ENCODE assay signal across 1 cellular context in the genomic region with DNA sequence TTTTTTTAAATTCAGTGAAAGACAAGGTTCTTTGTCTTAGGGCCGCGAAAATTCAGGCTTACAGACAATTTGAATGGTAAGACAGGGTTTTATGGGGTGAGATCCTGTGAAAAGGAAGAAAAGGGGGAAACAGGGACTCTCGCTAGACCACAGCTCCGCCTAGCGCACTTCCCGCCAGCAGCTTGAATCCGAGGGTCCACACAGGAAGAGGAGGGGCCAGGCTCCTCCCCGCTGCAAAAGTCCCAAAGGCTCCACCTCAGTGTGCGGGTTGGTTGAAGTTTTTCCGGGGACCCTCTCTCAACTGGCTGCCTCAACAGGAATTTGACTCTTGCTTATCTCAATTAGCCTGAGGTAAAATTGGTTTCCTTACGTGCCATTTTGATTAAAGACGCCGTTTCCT.
TF ChIP-seq lines count a peak whose summit lies in the region.

No MANE protein-coding gene starts in this region.

TF ChIP-seq in K562, 482 proteins besides CTCF, POLR2A, EP300 and RAD21:
- TF ChIP-seq, protein P1, sequence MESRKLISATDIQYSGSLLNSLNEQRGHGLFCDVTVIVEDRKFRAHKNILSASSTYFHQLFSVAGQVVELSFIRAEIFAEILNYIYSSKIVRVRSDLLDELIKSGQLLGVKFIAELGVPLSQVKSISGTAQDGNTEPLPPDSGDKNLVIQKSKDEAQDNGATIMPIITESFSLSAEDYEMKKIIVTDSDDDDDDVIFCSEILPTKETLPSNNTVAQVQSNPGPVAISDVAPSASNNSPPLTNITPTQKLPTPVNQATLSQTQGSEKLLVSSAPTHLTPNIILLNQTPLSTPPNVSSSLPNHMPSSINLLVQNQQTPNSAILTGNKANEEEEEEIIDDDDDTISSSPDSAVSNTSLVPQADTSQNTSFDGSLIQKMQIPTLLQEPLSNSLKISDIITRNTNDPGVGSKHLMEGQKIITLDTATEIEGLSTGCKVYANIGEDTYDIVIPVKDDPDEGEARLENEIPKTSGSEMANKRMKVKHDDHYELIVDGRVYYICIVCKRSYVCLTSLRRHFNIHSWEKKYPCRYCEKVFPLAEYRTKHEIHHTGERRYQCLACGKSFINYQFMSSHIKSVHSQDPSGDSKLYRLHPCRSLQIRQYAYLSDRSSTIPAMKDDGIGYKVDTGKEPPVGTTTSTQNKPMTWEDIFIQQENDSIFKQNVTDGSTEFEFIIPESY (CRISPR knock-in tag; IDR thresholded peaks at IDR 0.05) = peak; percentile 66; the same call in 1 of the 2 replicates
- TF ChIP-seq ZZZ3 (IDR thresholded peaks at IDR 0.05) (no peak), DACH1 (IDR thresholded peaks at IDR 0.05; ENCODE audit: partially characterized antibody) (no peak), PCBP2 (IDR thresholded peaks at IDR 0.05; ENCODE audit: low read depth, low read length, poor library complexity, severe bottlenecking) (no peak), ELF1 (tag; IDR thresholded peaks at IDR 0.05) (no peak), MEF2D (tag; conservative IDR thresholded peaks at IDR 0.05; ENCODE audit: low read depth) (no peak), MCM3 (IDR thresholded peaks at IDR 0.05) (no peak)
- TF ChIP-seq, protein P2, sequence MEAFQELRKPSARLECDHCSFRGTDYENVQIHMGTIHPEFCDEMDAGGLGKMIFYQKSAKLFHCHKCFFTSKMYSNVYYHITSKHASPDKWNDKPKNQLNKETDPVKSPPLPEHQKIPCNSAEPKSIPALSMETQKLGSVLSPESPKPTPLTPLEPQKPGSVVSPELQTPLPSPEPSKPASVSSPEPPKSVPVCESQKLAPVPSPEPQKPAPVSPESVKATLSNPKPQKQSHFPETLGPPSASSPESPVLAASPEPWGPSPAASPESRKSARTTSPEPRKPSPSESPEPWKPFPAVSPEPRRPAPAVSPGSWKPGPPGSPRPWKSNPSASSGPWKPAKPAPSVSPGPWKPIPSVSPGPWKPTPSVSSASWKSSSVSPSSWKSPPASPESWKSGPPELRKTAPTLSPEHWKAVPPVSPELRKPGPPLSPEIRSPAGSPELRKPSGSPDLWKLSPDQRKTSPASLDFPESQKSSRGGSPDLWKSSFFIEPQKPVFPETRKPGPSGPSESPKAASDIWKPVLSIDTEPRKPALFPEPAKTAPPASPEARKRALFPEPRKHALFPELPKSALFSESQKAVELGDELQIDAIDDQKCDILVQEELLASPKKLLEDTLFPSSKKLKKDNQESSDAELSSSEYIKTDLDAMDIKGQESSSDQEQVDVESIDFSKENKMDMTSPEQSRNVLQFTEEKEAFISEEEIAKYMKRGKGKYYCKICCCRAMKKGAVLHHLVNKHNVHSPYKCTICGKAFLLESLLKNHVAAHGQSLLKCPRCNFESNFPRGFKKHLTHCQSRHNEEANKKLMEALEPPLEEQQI (IDR thresholded peaks at IDR 0.05) = 0 out of 2 replicates have a peak, but pooled peaks have one; percentile 23
